Comparison of ENCODE assay signal across 15 cellular contexts in genomic region chrY:19502169-19503091, GRCh38.
A peak's percentile ranks its signal among the peaks of the same experiment; 100 is the strongest.
DNase-seq lines count a peak whose midpoint lies in the region; ATAC-seq and FAIRE-seq lines count a peak whose summit lies in the region.
"Had no signal": no experiment of that assay in that cellular context is flagged by ENCODE, and none has a peak within 500 bp of the region (broad histone marks: within the 10 kb centered on the region; RNA-seq: fewer than 3 reads in every experiment).

No MANE protein-coding gene starts in this region.

- peaks cover 2% of the 10 kb centered on the region for H3K36me3 Mint-ChIP-seq in activated CD4-positive, alpha-beta T cell treated with anti-CD3 and anti-CD28 coated beads, Interleukin-2, amount 10 ng/mL, durations not matched to agents 24 days and 14 days (ENCODE audit: low read depth)
- no peaks in the 10 kb centered on the region for H3K36me3 Mint-ChIP-seq in stimulated activated effector memory CD8-positive, alpha-beta T cell treated with anti-CD3 and anti-CD28 coated beads, Interleukin-12 subunit alpha, Interleukin-12 subunit beta, amount 100 ng/mL, for 72 hours

- peak; percentile 56 for DNase-seq in activated CD8-positive, alpha-beta memory T cell treated with anti-CD3 and anti-CD28 coated beads, Interleukin-2, amount 50 U/mL, for 48 hours
- DNase-seq in activated CD8-positive, alpha-beta memory T cell treated with anti-CD3 and anti-CD28 coated beads for 24 hours: no peak
- DNase-seq in activated CD4-positive, alpha-beta T cell treated with anti-CD3 and anti-CD28 coated beads, Interleukin-2, amount 10 ng/mL, durations not matched to agents 24 days and 14 days: peak; percentile 60
- peak in 1 of 3 donors; percentile 0 for DNase-seq in effector memory CD4-positive, alpha-beta T cell
- DNase-seq in stimulated activated effector memory CD8-positive, alpha-beta T cell treated with anti-CD3 and anti-CD28 coated beads, Interleukin-12 subunit alpha, Interleukin-12 subunit beta, amount 100 ng/mL, for 72 hours (ENCODE audit: low spot score in 2 of 2): peak; percentile 2 to 70
- no peak for DNase-seq in RCC 7860 (ENCODE audit: low spot score)
- no peak for DNase-seq in stimulated activated naive CD4-positive, alpha-beta T cell treated with Interleukin-2 at 50 U/mL for 16 hours (lab: John Stamatoyannopoulos, UW)
- DNase-seq in NCI-H2196 treated with DMSO at 0.1 percent for 48 hours (lab: John Stamatoyannopoulos, UW; ENCODE audit: unreplicated experiment): no peak
- DNase-seq: body of pancreas, IMR-90, left cardiac atrium, NCI-H1417 treated with DMSO at 0.1 percent for 48 hours, sigmoid colon had no signal

- H3K9me3 ChIP-seq in effector memory CD4-positive, alpha-beta T cell (ENCODE audit: control insufficient read depth, low read length): no peaks in the 10 kb centered on the region
- H3K9me3 ChIP-seq: body of pancreas, sigmoid colon, upper lobe of left lung had no signal

- no peak for FAIRE-seq in RCC 7860 (lab: Jason Lieb, UNC)
- FAIRE-seq: A204.1 had no signal

- H3K4me3 ChIP-seq in effector memory CD4-positive, alpha-beta T cell (ENCODE audit: insufficient read depth, low read depth, low read length, poor library complexity, severe bottlenecking): peak overlapping the region; percentile 40
- H3K4me3 ChIP-seq: body of pancreas, sigmoid colon had no signal

- H3K4me1 Mint-ChIP-seq in activated CD4-positive, alpha-beta T cell treated with anti-CD3 and anti-CD28 coated beads, Interleukin-2, amount 10 ng/mL, durations not matched to agents 24 days and 14 days: peaks cover 27% of the 10 kb centered on the region
- peaks cover 22% of the 10 kb centered on the region for H3K4me1 Mint-ChIP-seq in stimulated activated effector memory CD8-positive, alpha-beta T cell treated with anti-CD3 and anti-CD28 coated beads, Interleukin-12 subunit alpha, Interleukin-12 subunit beta, amount 100 ng/mL, for 72 hours

- no peaks in the 10 kb centered on the region for H3K4me1 ChIP-seq in effector memory CD4-positive, alpha-beta T cell (ENCODE audit: control insufficient read depth, insufficient read depth, low read length, poor library complexity, severe bottlenecking)
- H3K4me1 ChIP-seq: body of pancreas, sigmoid colon, upper lobe of left lung had no signal

- peaks cover 6% of the 10 kb centered on the region for H3K27me3 Mint-ChIP-seq in activated CD4-positive, alpha-beta T cell treated with anti-CD3 and anti-CD28 coated beads, Interleukin-2, amount 10 ng/mL, durations not matched to agents 24 days and 14 days

- H3K27me3 ChIP-seq in effector memory CD4-positive, alpha-beta T cell (replicated peaks; ENCODE audit: control insufficient read depth, insufficient read depth, low read length, poor library complexity, severe bottlenecking): no peaks in the 10 kb centered on the region
- H3K27me3 ChIP-seq: body of pancreas, sigmoid colon, upper lobe of left lung had no signal

- intact Hi-C loops in activated CD4-positive, alpha-beta T cell treated with anti-CD3 and anti-CD28 coated beads, Interleukin-2, amount 10 ng/mL, durations not matched to agents 24 days and 14 days (cut with micrococcal nuclease): loop anchor here (1.0 to 5.0 kb wide), 2 partner anchors 69 to 245 kb away; no protein-coding TSS in a partner anchor

- no peaks in the 10 kb centered on the region for H3K36me3 ChIP-seq in effector memory CD4-positive, alpha-beta T cell (ENCODE audit: control insufficient read depth, insufficient read depth, low read length)
- H3K36me3 ChIP-seq: sigmoid colon, upper lobe of left lung had no signal

- H3K27ac Mint-ChIP-seq in activated CD4-positive, alpha-beta T cell treated with anti-CD3 and anti-CD28 coated beads, Interleukin-2, amount 10 ng/mL, durations not matched to agents 24 days and 14 days: peak overlapping the region; percentile 89
- peak overlapping the region; percentile 90 for H3K27ac Mint-ChIP-seq in stimulated activated effector memory CD8-positive, alpha-beta T cell treated with anti-CD3 and anti-CD28 coated beads, Interleukin-12 subunit alpha, Interleukin-12 subunit beta, amount 100 ng/mL, for 72 hours

- peak overlapping the region; percentile 88 for H3K4me3 Mint-ChIP-seq in activated CD4-positive, alpha-beta T cell treated with anti-CD3 and anti-CD28 coated beads, Interleukin-2, amount 10 ng/mL, durations not matched to agents 24 days and 14 days
- H3K4me3 Mint-ChIP-seq in stimulated activated effector memory CD8-positive, alpha-beta T cell treated with anti-CD3 and anti-CD28 coated beads, Interleukin-12 subunit alpha, Interleukin-12 subunit beta, amount 100 ng/mL, for 72 hours: peak overlapping the region; percentile 86

- peak overlapping the region; percentile 45 for H3K27ac ChIP-seq in effector memory CD4-positive, alpha-beta T cell (ENCODE audit: insufficient read depth, low read length, poor library complexity, severe bottlenecking)
- H3K27ac ChIP-seq: body of pancreas, sigmoid colon, upper lobe of left lung had no signal

- H3K9me3 Mint-ChIP-seq in activated CD4-positive, alpha-beta T cell treated with anti-CD3 and anti-CD28 coated beads, Interleukin-2, amount 10 ng/mL, durations not matched to agents 24 days and 14 days: no peaks in the 10 kb centered on the region
- no peaks in the 10 kb centered on the region for H3K9me3 Mint-ChIP-seq in stimulated activated effector memory CD8-positive, alpha-beta T cell treated with anti-CD3 and anti-CD28 coated beads, Interleukin-12 subunit alpha, Interleukin-12 subunit beta, amount 100 ng/mL, for 72 hours

- peak; percentile 76 for ATAC-seq in stimulated activated effector memory CD8-positive, alpha-beta T cell treated with anti-CD3 and anti-CD28 coated beads, Interleukin-12 subunit alpha, Interleukin-12 subunit beta, amount 100 ng/mL, for 72 hours
- ATAC-seq: body of pancreas, left cardiac atrium had no signal

Comparison
In these comparisons a context has a peak if more than half of its experiments do, and no peak if none do; other contexts are left out.
1. DNase-seq: peak in activated CD8-positive, alpha-beta memory T cell treated with anti-CD3 and anti-CD28 coated beads, Interleukin-2, amount 50 U/mL, for 48 hours (single experiment), activated CD4-positive, alpha-beta T cell treated with anti-CD3 and anti-CD28 coated beads, Interleukin-2, amount 10 ng/mL, durations not matched to agents 24 days and 14 days (single experiment) and stimulated activated effector memory CD8-positive, alpha-beta T cell treated with anti-CD3 and anti-CD28 coated beads, Interleukin-12 subunit alpha, Interleukin-12 subunit beta, amount 100 ng/mL, for 72 hours (2 of 2); none in activated CD8-positive, alpha-beta memory T cell treated with anti-CD3 and anti-CD28 coated beads for 24 hours (single experiment), RCC 7860 (single experiment), stimulated activated naive CD4-positive, alpha-beta T cell treated with Interleukin-2 at 50 U/mL for 16 hours (single experiment) and NCI-H2196 treated with DMSO at 0.1 percent for 48 hours (single experiment).